ENCODE assay signal across 8 cellular contexts in genomic region chr11:13667795-13668101, GRCh38. TPM values are rescaled to one million over a fixed set of nuclear protein-coding genes. Genes with fewer than 3 reads are reported as not detected.
DNase-seq lines count a peak whose midpoint lies in the region; ATAC-seq, FAIRE-seq and TF ChIP-seq lines count a peak whose summit lies in the region.

No MANE protein-coding gene starts in this region.

- peak overlapping the region; percentile 79 to 80 for H3K4me3 Mint-ChIP-seq in CD14-positive monocyte

- H3K4me3 ChIP-seq in NB4 (ENCODE audit: low read depth, low read length) (peak overlapping the region; percentile 51), neuron (ENCODE audit: low read length) (peak overlapping the region; percentile 97)
- peak overlapping the region; percentile 54 for H3K4me3 ChIP-seq in effector memory CD4-positive, alpha-beta T cell (ENCODE audit: insufficient read depth, low read depth, low read length, poor library complexity, severe bottlenecking)

- H3K9me3 ChIP-seq in effector memory CD4-positive, alpha-beta T cell (ENCODE audit: control insufficient read depth, low read length): no peaks in the 10 kb centered on the region
- no peaks in the 10 kb centered on the region for H3K9me3 ChIP-seq in neuron (ENCODE audit: low read length)

- DNase-seq in CD14-positive monocyte (ENCODE audit: low spot score) (no peak), NB4 (ENCODE audit: low read depth) (no peak), GM19239 (ENCODE audit: insufficient read length, low spot score) (no peak), HuH-7.5 (ENCODE audit: low spot score) (no peak)
- no peak for DNase-seq in effector memory CD4-positive, alpha-beta T cell
- DNase-seq in central memory CD4-positive, alpha-beta T cell: no peak

- no peak overlapping the region for H3K27ac ChIP-seq in effector memory CD4-positive, alpha-beta T cell (ENCODE audit: insufficient read depth, low read length, poor library complexity, severe bottlenecking)

- H3K36me3 ChIP-seq in effector memory CD4-positive, alpha-beta T cell (ENCODE audit: control insufficient read depth, insufficient read depth, low read length): no peaks in the 10 kb centered on the region
- peaks cover 3% of the 10 kb centered on the region for H3K36me3 ChIP-seq in neuron (ENCODE audit: insufficient read depth, low read length)

- H3K27ac Mint-ChIP-seq in CD14-positive monocyte: peak overlapping the region; percentile 62 to 87 (median 82)

- H2AFZ ChIP-seq in neuron (ENCODE audit: low read depth, low read length): peak overlapping the region; percentile 98

- TF ChIP-seq CTCF in CD14-positive monocyte (IDR thresholded peaks at IDR 0.05) (no peak), NB4 (IDR thresholded peaks at IDR 0.05; ENCODE audit: low read depth, low read length) (no peak)

- intact Hi-C loops in CD14-positive monocyte (cut with micrococcal nuclease): loop anchor here in 1 of 2 donors (2.0 to 5.0 kb wide), 3 partner anchors 35 to 389 kb away; partner anchors contain the start of gene BTBD10

- no peak for TF ChIP-seq POLR2A in NB4 (IDR thresholded peaks at IDR 0.05; ENCODE audit: extremely low read depth, insufficient read length)

- peaks cover 2 to 8% (median 5%) of the 10 kb centered on the region in 3 donors for H3K27me3 Mint-ChIP-seq in CD14-positive monocyte (ENCODE audit: low read depth in 3 of 3)

- no peaks in the 10 kb centered on the region for H3K27me3 ChIP-seq in effector memory CD4-positive, alpha-beta T cell (replicated peaks; ENCODE audit: control insufficient read depth, insufficient read depth, low read length, poor library complexity, severe bottlenecking)
- H3K27me3 ChIP-seq in neuron (ENCODE audit: insufficient read depth, low read length): no peaks in the 10 kb centered on the region

- no peak for FAIRE-seq in GM19239 (lab: Jason Lieb, UNC)

- H3K4me1 ChIP-seq in effector memory CD4-positive, alpha-beta T cell (ENCODE audit: control insufficient read depth, insufficient read depth, low read length, poor library complexity, severe bottlenecking): peaks cover 17% of the 10 kb centered on the region
- H3K4me1 ChIP-seq in neuron (ENCODE audit: insufficient read depth, low read length): peaks cover 14% of the 10 kb centered on the region

- ATAC-seq in HG03135 (IDR thresholded peaks at IDR 0.05; ENCODE audit: unreplicated experiment): no peak

- H3K4me1 Mint-ChIP-seq in CD14-positive monocyte: peaks cover 44% of the 10 kb centered on the region

- H3K9me3 Mint-ChIP-seq in CD14-positive monocyte: peaks cover 0 to 13% (median 0%) of the 10 kb centered on the region in 7 donors

- peaks cover 4 to 7% of the 10 kb centered on the region in 2 donors for H3K36me3 Mint-ChIP-seq in CD14-positive monocyte

RNA-seq across cellular contexts. Expression of gene FAR1, which starts 0.7 kb away (rescaled TPM):
- 10 to 100 TPM; 47.2 to 77.0 TPM for polyA plus RNA-seq in CD14-positive monocyte
